In genomic region chr12:95197636-95198035, GRCh38 we compare ENCODE assay signal across 18 cellular contexts.
"Had no signal": no experiment of that assay in that cellular context is flagged by ENCODE, and none has a peak within 500 bp of the region (broad histone marks: within the 10 kb centered on the region; RNA-seq: fewer than 3 reads in every experiment).

No MANE protein-coding gene starts in this region.

- H3K9me3 Mint-ChIP-seq: activated naive CD4-positive, alpha-beta T cell treated with anti-CD3 and anti-CD28 coated beads, Interleukin-2, amount 50 U/mL, for 72 hours; activated T-cell treated with anti-CD3 and anti-CD28 coated beads, Interleukin-2, amount 50 U/mL, for 24 hours; neural progenitor cell; stimulated activated naive CD8-positive, alpha-beta T cell treated with anti-CD3 and anti-CD28 coated beads, Interleukin-15, Interleukin-2, amounts not matched to agents 100 ng/mL and 50 ng/mL, for 24 hours had no signal

- H3K27ac ChIP-seq: body of pancreas, gastrocnemius medialis, neural progenitor cell, ovary, sigmoid colon, thoracic aorta had no signal

- H3K27ac Mint-ChIP-seq: activated CD8-positive, alpha-beta memory T cell treated with anti-CD3 and anti-CD28 coated beads, Interleukin-2, amount 10 ng/mL, durations not matched to agents 7 days and 5 days; activated naive CD4-positive, alpha-beta T cell treated with anti-CD3 and anti-CD28 coated beads, Interleukin-2, amount 50 U/mL, for 72 hours; activated T-cell treated with anti-CD3 and anti-CD28 coated beads, Interleukin-2, amount 50 U/mL, for 24 hours; neural progenitor cell; stimulated activated naive CD8-positive, alpha-beta T cell treated with anti-CD3 and anti-CD28 coated beads, Interleukin-15, Interleukin-2, amounts not matched to agents 100 ng/mL and 50 ng/mL, for 24 hours had no signal

- H3K9ac ChIP-seq: neural progenitor cell had no signal

- H3K4me3 Mint-ChIP-seq: activated CD8-positive, alpha-beta memory T cell treated with anti-CD3 and anti-CD28 coated beads, Interleukin-2, amount 10 ng/mL, durations not matched to agents 7 days and 5 days; activated T-cell treated with anti-CD3 and anti-CD28 coated beads, Interleukin-2, amount 50 U/mL, for 24 hours; neural progenitor cell; stimulated activated naive CD8-positive, alpha-beta T cell treated with anti-CD3 and anti-CD28 coated beads, Interleukin-15, Interleukin-2, amounts not matched to agents 100 ng/mL and 50 ng/mL, for 24 hours had no signal

- H3K4me1 Mint-ChIP-seq: activated CD8-positive, alpha-beta memory T cell treated with anti-CD3 and anti-CD28 coated beads, Interleukin-2, amount 10 ng/mL, durations not matched to agents 7 days and 5 days had no signal

- H2AFZ ChIP-seq: neural progenitor cell had no signal

- H3K36me3 ChIP-seq: gastrocnemius medialis, neural progenitor cell, ovary, sigmoid colon, thoracic aorta had no signal

- ATAC-seq: activated CD8-positive, alpha-beta memory T cell treated with anti-CD3 and anti-CD28 coated beads, Interleukin-2, amount 10 ng/mL, durations not matched to agents 7 days and 5 days; activated naive CD4-positive, alpha-beta T cell treated with anti-CD3 and anti-CD28 coated beads, Interleukin-2, amount 50 U/mL, for 72 hours; body of pancreas; gastrocnemius medialis had no signal

- DNase-seq: activated CD4-positive, alpha-beta T cell treated with anti-CD3 and anti-CD28 coated beads for 1 hour; activated CD4-positive, alpha-beta T cell treated with anti-CD3 and anti-CD28 coated beads, Interleukin-2, amount 50 U/mL, for 48 hours; activated CD8-positive, alpha-beta memory T cell treated with anti-CD3 and anti-CD28 coated beads, Interleukin-2, amount 10 ng/mL, durations not matched to agents 7 days and 5 days; activated effector memory CD4-positive, alpha-beta T cell treated with Interleukin-2 at 50 U/mL for 16 hours; activated T-cell treated with anti-CD3 and anti-CD28 coated beads, Interleukin-2, amount 50 U/mL, for 24 hours; amniotic stem cell; body of pancreas; central memory CD4-positive, alpha-beta T cell; cortex of kidney; effector CD8-positive, alpha-beta T cell; gastrocnemius medialis; ovary; sigmoid colon; stimulated activated CD4-positive, alpha-beta T cell treated with anti-CD3 and anti-CD28 coated beads, Interleukin-12 subunit alpha, Interleukin-12 subunit beta, amount 100 ng/mL, for 4 hours had no signal

- H3K4me2 ChIP-seq: neural progenitor cell had no signal

- H3K27me3 ChIP-seq: body of pancreas, gastrocnemius medialis, neural progenitor cell, ovary, sigmoid colon had no signal

- H3K9me3 ChIP-seq: body of pancreas, gastrocnemius medialis, ovary, sigmoid colon, thoracic aorta had no signal

- H3K27me3 Mint-ChIP-seq: activated CD8-positive, alpha-beta memory T cell treated with anti-CD3 and anti-CD28 coated beads, Interleukin-2, amount 10 ng/mL, durations not matched to agents 7 days and 5 days; stimulated activated naive CD8-positive, alpha-beta T cell treated with anti-CD3 and anti-CD28 coated beads, Interleukin-15, Interleukin-2, amounts not matched to agents 100 ng/mL and 50 ng/mL, for 24 hours had no signal

- H3K4me3 ChIP-seq: body of pancreas, gastrocnemius medialis, neural progenitor cell, ovary, sigmoid colon, thoracic aorta had no signal
